ENCODE assay signal across 1 cellular context in the genomic region with DNA sequence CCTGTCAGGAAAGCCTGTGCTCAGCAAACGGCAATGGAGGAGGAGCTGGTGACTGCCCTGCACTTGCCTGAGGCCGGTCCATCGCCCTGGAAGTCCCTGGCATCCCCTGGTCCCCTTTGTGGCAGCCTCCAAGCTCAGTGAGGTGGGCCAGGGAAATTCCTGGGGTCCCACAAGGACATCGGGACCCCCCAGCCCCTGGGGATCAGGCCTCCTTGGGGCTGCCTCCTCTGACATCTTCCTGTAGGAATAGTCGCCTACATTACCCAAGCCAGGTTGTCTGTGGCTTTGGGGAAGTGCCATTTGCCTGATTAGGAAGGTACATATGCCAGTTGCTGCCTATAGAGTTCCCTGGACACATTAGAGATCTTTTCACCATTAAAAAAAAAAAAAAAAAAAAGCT.
TF ChIP-seq lines count a peak whose summit lies in the region.

No MANE protein-coding gene starts in this region.

TF ChIP-seq in HepG2, 621 proteins besides CTCF, POLR2A, EP300 and RAD21:
- no peak for TF ChIP-seq ZNF747 (CRISPR knock-in tag; IDR thresholded peaks at IDR 0.05; ENCODE audit: borderline replicate concordance)
- TF ChIP-seq, protein P1, sequence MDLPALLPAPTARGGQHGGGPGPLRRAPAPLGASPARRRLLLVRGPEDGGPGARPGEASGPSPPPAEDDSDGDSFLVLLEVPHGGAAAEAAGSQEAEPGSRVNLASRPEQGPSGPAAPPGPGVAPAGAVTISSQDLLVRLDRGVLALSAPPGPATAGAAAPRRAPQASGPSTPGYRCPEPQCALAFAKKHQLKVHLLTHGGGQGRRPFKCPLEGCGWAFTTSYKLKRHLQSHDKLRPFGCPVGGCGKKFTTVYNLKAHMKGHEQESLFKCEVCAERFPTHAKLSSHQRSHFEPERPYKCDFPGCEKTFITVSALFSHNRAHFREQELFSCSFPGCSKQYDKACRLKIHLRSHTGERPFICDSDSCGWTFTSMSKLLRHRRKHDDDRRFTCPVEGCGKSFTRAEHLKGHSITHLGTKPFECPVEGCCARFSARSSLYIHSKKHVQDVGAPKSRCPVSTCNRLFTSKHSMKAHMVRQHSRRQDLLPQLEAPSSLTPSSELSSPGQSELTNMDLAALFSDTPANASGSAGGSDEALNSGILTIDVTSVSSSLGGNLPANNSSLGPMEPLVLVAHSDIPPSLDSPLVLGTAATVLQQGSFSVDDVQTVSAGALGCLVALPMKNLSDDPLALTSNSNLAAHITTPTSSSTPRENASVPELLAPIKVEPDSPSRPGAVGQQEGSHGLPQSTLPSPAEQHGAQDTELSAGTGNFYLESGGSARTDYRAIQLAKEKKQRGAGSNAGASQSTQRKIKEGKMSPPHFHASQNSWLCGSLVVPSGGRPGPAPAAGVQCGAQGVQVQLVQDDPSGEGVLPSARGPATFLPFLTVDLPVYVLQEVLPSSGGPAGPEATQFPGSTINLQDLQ (CRISPR knock-in tag; IDR thresholded peaks at IDR 0.05): 0 out of 2 replicates have a peak, but pooled peaks have one; percentile 16
